ENCODE assay signal across 9 cellular contexts in the genomic region with DNA sequence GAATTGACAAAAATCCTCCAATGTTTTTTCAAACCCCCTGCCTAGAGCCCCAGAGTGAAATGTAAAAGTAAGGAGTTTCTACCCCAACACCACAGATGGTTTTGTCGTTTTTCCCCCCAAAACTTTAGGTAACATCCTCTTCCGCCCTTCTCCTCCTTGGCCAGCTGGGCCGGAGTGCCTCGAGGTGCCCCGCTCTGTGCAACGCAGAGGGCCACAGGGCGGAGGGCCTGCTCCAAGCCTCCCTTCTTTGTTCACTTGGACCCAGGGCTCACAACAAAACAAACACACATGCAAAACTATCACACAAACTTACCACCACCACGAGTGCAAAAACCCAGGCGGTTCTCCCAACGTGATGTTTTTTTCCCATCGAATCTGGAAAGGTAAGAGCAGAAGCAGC. TPM values are rescaled to one million over a fixed set of nuclear protein-coding genes. Genes with fewer than 3 reads are reported as not detected.
DNase-seq lines count a peak whose midpoint lies in the region; ATAC-seq and TF ChIP-seq lines count a peak whose summit lies in the region.
"Had no signal": no experiment of that assay in that cellular context is flagged by ENCODE, and none has a peak within 500 bp of the region (broad histone marks: within the 10 kb centered on the region; RNA-seq: fewer than 3 reads in every experiment).

No MANE protein-coding gene starts in this region.

- no peak for TF ChIP-seq POLR2A in sigmoid colon (IDR thresholded peaks at IDR 0.05)

- ATAC-seq in HG02970 (IDR thresholded peaks at IDR 0.05; ENCODE audit: low FRiP score, unreplicated experiment): no peak

- TF ChIP-seq CTCF in GM06990 (IDR thresholded peaks at IDR 0.05; ENCODE audit: insufficient read depth, low read length, poor library complexity, severe bottlenecking) (no peak), VCaP (conservative IDR thresholded peaks at IDR 0.05) (no peak), fibroblast of pulmonary artery (IDR thresholded peaks at IDR 0.05; ENCODE audit: low read length, missing control alignments) (no peak), sigmoid colon (IDR thresholded peaks at IDR 0.05) (no peak), GM13976 (IDR thresholded peaks at IDR 0.05; ENCODE audit: borderline replicate concordance, control extremely low read depth, extremely low read depth, insufficient read depth, missing control alignments) (no peak)

- no peak for TF ChIP-seq EP300 in sigmoid colon (IDR thresholded peaks at IDR 0.05)

- intact Hi-C loops in sigmoid colon (cut with DNase I): loop anchor here (5.0 kb wide), 2 partner anchors 37 to 77 kb away; no protein-coding TSS in a partner anchor

- H3K4me1 ChIP-seq in sigmoid colon: peaks cover 0 to 61% (median 47%) of the 10 kb centered on the region in 4 donors

- DNase-seq in GM06990 (ENCODE audit: extremely low read depth, insufficient read length) (no peak), fibroblast of pulmonary artery (ENCODE audit: low read depth) (no peak), sigmoid colon (no peak), GM13976 (ENCODE audit: low spot score) (no peak), GF-D8 (lab: John Stamatoyannopoulos, UW) (no peak), NCI-H774 (lab: John Stamatoyannopoulos, UW) (no peak)
- DNase-seq: RPMI8226 had no signal

- H3K27me3 ChIP-seq in GM06990 (replicated peaks; ENCODE audit: control insufficient read depth, insufficient read depth, low read length) (no peaks in the 10 kb centered on the region), sigmoid colon (no peaks in the 10 kb centered on the region)

- WGBS in sigmoid colon, 2 donors: 60 to 80% methylated on average over 11 of the region's 11 CpGs

- H3K4me3 ChIP-seq in GM06990 (replicated peaks; ENCODE audit: low read depth, low read length): peak overlapping the region; percentile 76
- H3K4me3 ChIP-seq in fibroblast of pulmonary artery (replicated peaks; ENCODE audit: low read depth, low read length): peak overlapping the region; percentile 61
- H3K4me3 ChIP-seq in sigmoid colon: peak overlapping the region; percentile 75 to 99 (median 84)

- H3K27ac ChIP-seq in VCaP (peak overlapping the region; percentile 94), sigmoid colon (peak overlapping the region in 3 of 4 donors; percentile 96 to 100 (median 99))

- peaks cover 3% of the 10 kb centered on the region for H3K36me3 ChIP-seq in GM06990 (ENCODE audit: control insufficient read depth, insufficient read depth, low read length)
- peaks cover 0 to 32% (median 15%) of the 10 kb centered on the region in 4 donors for H3K36me3 ChIP-seq in sigmoid colon

- in situ Hi-C loops in GM13976 (cut with MboI; ENCODE audit: low sequenced_read_pairs, unreplicated experiment): no loop called here

- H3K9me3 ChIP-seq in sigmoid colon: no peaks in the 10 kb centered on the region

RNA-seq across cellular contexts. Expression of a gene that starts 1.9 kb away (rescaled TPM):
- total RNA-seq in sigmoid colon: 10 to 100 TPM; 27.4 to 38.5 (median 34.8) TPM
- 10 to 100 TPM; 40.1 to 62.5 (median 41.8) TPM for polyA plus RNA-seq in sigmoid colon
